In the genomic region with DNA sequence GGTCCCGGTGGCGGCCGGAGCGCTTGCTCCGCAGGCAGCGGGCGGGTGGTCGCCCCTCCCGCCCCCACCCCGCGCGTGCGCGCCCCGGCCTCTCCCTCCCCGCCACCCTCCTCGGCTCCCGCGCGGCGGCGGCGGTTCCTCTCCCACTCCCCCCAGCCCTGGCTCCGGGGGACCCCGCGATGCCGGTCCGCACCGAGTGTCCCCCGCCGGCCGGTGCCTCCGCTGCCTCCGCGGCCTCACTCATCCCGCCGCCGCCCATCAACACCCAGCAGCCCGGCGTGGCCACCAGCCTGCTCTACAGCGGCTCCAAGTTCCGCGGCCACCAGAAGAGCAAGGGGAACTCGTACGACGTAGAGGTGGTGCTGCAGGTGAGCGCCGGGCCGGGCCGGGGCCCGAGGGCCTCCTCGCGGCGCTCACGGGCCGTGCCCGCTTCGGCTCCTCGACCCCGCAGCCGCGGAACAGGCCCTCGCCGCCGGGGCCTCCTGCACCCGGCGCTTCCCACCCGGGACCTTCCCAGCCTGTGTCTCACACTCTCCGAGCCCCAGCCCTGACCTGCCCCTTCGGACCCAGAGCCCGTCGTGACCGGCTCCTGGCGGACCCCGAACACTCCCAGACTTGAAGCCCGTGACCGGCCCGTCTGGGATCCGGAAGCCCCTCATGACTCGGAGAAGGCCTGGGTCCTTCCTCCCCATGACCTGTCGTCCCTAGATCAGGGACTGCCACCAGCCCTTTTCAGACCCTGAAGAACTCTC, we compare ENCODE assay signal across 8 cellular contexts. TPM values are rescaled to one million over a fixed set of nuclear protein-coding genes. Genes with fewer than 3 reads are reported as not detected.
A peak's percentile ranks its signal among the peaks of the same experiment; 100 is the strongest.
DNase-seq lines count a peak whose midpoint lies in the region; ATAC-seq and TF ChIP-seq lines count a peak whose summit lies in the region.

No MANE protein-coding gene starts in this region.

- H3K9ac ChIP-seq in NT2/D1 (ENCODE audit: insufficient read length, low read depth) = peak overlapping the region; percentile 84
- H3K9ac ChIP-seq in liver (ENCODE audit: low read depth in 1 of 2, low read length in 2 of 2) = peak overlapping the region; percentile 66 to 79
- peak overlapping the region; percentile 76 to 79 for H3K9ac ChIP-seq in stomach smooth muscle (ENCODE audit: low read length in 2 of 2)

- H3K36me3 ChIP-seq in NT2/D1 (ENCODE audit: insufficient read depth, insufficient read length, low read length) (peaks cover 2% of the 10 kb centered on the region), liver (ENCODE audit: control insufficient read depth in 4 of 4, insufficient read depth in 3 of 4, low read depth in 1 of 4, low read length in 3 of 4) (no peaks in the 10 kb centered on the region), stomach smooth muscle (ENCODE audit: control insufficient read depth in 2 of 2, insufficient read depth in 2 of 2, low read length in 2 of 2) (no peaks in the 10 kb centered on the region)

- under 1% methylated on average over 81 of the region's 81 CpGs for WGBS in liver

- H3K27me3 Mint-ChIP-seq in activated naive CD4-positive, alpha-beta T cell treated with anti-CD3 and anti-CD28 coated beads for 36 hours (ENCODE audit: low read depth) = no peaks in the 10 kb centered on the region

- H3K4me1 Mint-ChIP-seq in activated naive CD4-positive, alpha-beta T cell treated with anti-CD3 and anti-CD28 coated beads for 36 hours (ENCODE audit: low read depth) = peaks cover 40% of the 10 kb centered on the region

- H3K9me3 ChIP-seq in NT2/D1 (ENCODE audit: insufficient read depth, low read length) (no peaks in the 10 kb centered on the region), liver (ENCODE audit: control insufficient read depth in 4 of 4, low read length in 3 of 4) (no peaks in the 10 kb centered on the region), stomach smooth muscle (ENCODE audit: control insufficient read depth in 2 of 2, low read length in 2 of 2) (no peaks in the 10 kb centered on the region)

- peak overlapping the region; percentile 86 for H3K4me3 Mint-ChIP-seq in activated naive CD4-positive, alpha-beta T cell treated with anti-CD3 and anti-CD28 coated beads for 36 hours

- peaks cover 2% of the 10 kb centered on the region for H3K36me3 Mint-ChIP-seq in activated naive CD4-positive, alpha-beta T cell treated with anti-CD3 and anti-CD28 coated beads for 36 hours (ENCODE audit: low read depth)

- peak; percentile 41 for DNase-seq in activated naive CD4-positive, alpha-beta T cell treated with anti-CD3 and anti-CD28 coated beads for 36 hours
- DNase-seq in activated naive CD4-positive, alpha-beta T cell treated with anti-CD3 and anti-CD28 coated beads, Interleukin-2, amount 50 U/mL, for 16 hours = no peak
- DNase-seq in NT2/D1 (ENCODE audit: low read depth, low spot score) (no peak), cerebellar cortex (ENCODE audit: low spot score) (peak; percentile 41), medulla oblongata (ENCODE audit: extremely low spot score) (no peak)

- peak overlapping the region; percentile 70 for H3K4me3 ChIP-seq in NT2/D1 (ENCODE audit: insufficient read length, low read depth)
- H3K4me3 ChIP-seq in liver (ENCODE audit: low read depth in 1 of 3, low read length in 3 of 3) = peak overlapping the region; percentile 81 to 97 (median 92)
- H3K4me3 ChIP-seq in stomach smooth muscle (ENCODE audit: low read length in 2 of 2) = peak overlapping the region; percentile 65 to 94

- no peaks in the 10 kb centered on the region for H3K9me3 Mint-ChIP-seq in activated naive CD4-positive, alpha-beta T cell treated with anti-CD3 and anti-CD28 coated beads for 36 hours

- CTCF ChIA-PET in activated naive CD4-positive, alpha-beta T cell treated with anti-CD3 and anti-CD28 coated beads for 36 hours (lab: Charles Lee) = interaction anchor here (0.8 kb wide), 1 partner anchor 11 kb away, joined by 3 read pairs; no protein-coding TSS in a partner anchor

- H3K27me3 ChIP-seq in NT2/D1 (ENCODE audit: insufficient read depth, insufficient read length) (no peaks in the 10 kb centered on the region), liver (ENCODE audit: control insufficient read depth in 4 of 4, insufficient read depth in 4 of 4, low read length in 3 of 4) (no peaks in the 10 kb centered on the region), stomach smooth muscle (ENCODE audit: control insufficient read depth in 1 of 2, insufficient read depth in 2 of 2, low read length in 2 of 2) (no peaks in the 10 kb centered on the region)

- no peak for TF ChIP-seq CTCF in liver (IDR thresholded peaks at IDR 0.05; ENCODE audit: low read depth, low read length, missing input control)

- H3K4me1 ChIP-seq in NT2/D1 (ENCODE audit: insufficient read depth, insufficient read length) (peaks cover 4% of the 10 kb centered on the region), liver (ENCODE audit: control insufficient read depth in 4 of 4, insufficient read depth in 4 of 4, low read length in 3 of 4) (peaks cover 4 to 35% (median 26%) of the 10 kb centered on the region in 4 donors), stomach smooth muscle (ENCODE audit: control insufficient read depth, insufficient read depth, low read length) (peaks cover 30% of the 10 kb centered on the region)

- intact Hi-C loops in activated naive CD4-positive, alpha-beta T cell treated with anti-CD3 and anti-CD28 coated beads for 36 hours (cut with micrococcal nuclease) = loop anchor here (1.0 to 2.0 kb wide), 7 partner anchors 47 to 448 kb away; partner anchors contain the start of genes ALKBH5, DRC3, DRG2 and PEMT

- H3K27ac ChIP-seq in liver (ENCODE audit: low read depth in 1 of 2, low read length in 2 of 2) (peak overlapping the region; percentile 38 to 57), stomach smooth muscle (ENCODE audit: low read length) (peak overlapping the region; percentile 49)

- peak overlapping the region; percentile 72 for H3K27ac Mint-ChIP-seq in activated naive CD4-positive, alpha-beta T cell treated with anti-CD3 and anti-CD28 coated beads for 36 hours

- peak; percentile 33 for ATAC-seq in HG02588 (IDR thresholded peaks at IDR 0.05; ENCODE audit: unreplicated experiment)

- TF ChIP-seq RAD21 in liver (IDR thresholded peaks at IDR 0.05) = no peak

TF ChIP-seq in liver, 16 proteins besides CTCF, POLR2A, EP300 and RAD21:
- TF ChIP-seq, protein P1, sequence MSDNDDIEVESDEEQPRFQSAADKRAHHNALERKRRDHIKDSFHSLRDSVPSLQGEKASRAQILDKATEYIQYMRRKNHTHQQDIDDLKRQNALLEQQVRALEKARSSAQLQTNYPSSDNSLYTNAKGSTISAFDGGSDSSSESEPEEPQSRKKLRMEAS (IDR thresholded peaks at IDR 0.05) = no peak
- TF ChIP-seq SP1 (IDR thresholded peaks at IDR 0.05) = no peak
- TF ChIP-seq HNF4G (IDR thresholded peaks at IDR 0.05) = no peak
- TF ChIP-seq YY1 (IDR thresholded peaks at IDR 0.05) = no peak

RNA-seq across cellular contexts. Expression of gene GID4, which starts 0.5 kb away (rescaled TPM):
- total RNA-seq in activated naive CD4-positive, alpha-beta T cell treated with anti-CD3 and anti-CD28 coated beads for 36 hours = 1 to 10 TPM; 5.2 to 6.0 TPM
- 1 to 10 TPM; 4.4 to 4.9 TPM for total RNA-seq in liver
- 1 to 10 TPM; 1.7 to 3.0 TPM for polyA plus RNA-seq in liver

RNA-seq across cellular contexts. Expression of gene ATPAF2, which starts 0.7 kb away (rescaled TPM):
- 10 to 100 TPM; 24.7 to 25.7 TPM for total RNA-seq in activated naive CD4-positive, alpha-beta T cell treated with anti-CD3 and anti-CD28 coated beads for 36 hours
- 10 to 100 TPM; 12.9 to 14.4 TPM for total RNA-seq in liver
- 10 to 100 TPM; 19.1 to 20.1 TPM for polyA plus RNA-seq in liver

RNA-seq across cellular contexts. Expression of gene DRG2, which starts 48.0 kb away (rescaled TPM):
- 10 to 100 TPM; 38.4 to 38.7 TPM for total RNA-seq in activated naive CD4-positive, alpha-beta T cell treated with anti-CD3 and anti-CD28 coated beads for 36 hours
- 10 to 100 TPM; 10.9 to 24.9 TPM for total RNA-seq in liver
- polyA plus RNA-seq in liver = 10 to 100 TPM; 17.0 to 20.2 TPM

Comparison
In these comparisons a context has a peak if more than half of its experiments do, and no peak if none do; other contexts are left out.
1. DNase-seq: peak in activated naive CD4-positive, alpha-beta T cell treated with anti-CD3 and anti-CD28 coated beads for 36 hours (single experiment) and cerebellar cortex (single experiment); none in activated naive CD4-positive, alpha-beta T cell treated with anti-CD3 and anti-CD28 coated beads, Interleukin-2, amount 50 U/mL, for 16 hours (single experiment), NT2/D1 (single experiment) and medulla oblongata (single experiment).
2. Peak in every context shown above with its lines, with median percentiles within 50 percentile points of each other: H3K4me3 ChIP-seq and H3K9ac ChIP-seq.